Comparison of ENCODE assay signal across 34 cellular contexts in genomic region chr12:81843599-81843998, GRCh38.
"Had no signal": no experiment of that assay in that cellular context is flagged by ENCODE, and none has a peak within 500 bp of the region (broad histone marks: within the 10 kb centered on the region; RNA-seq: fewer than 3 reads in every experiment).

No MANE protein-coding gene starts in this region.

- ATAC-seq: activated naive CD4-positive, alpha-beta T cell treated with anti-CD3 and anti-CD28 coated beads, Interleukin-2, amount 50 U/mL, for 72 hours; activated naive CD8-positive, alpha-beta T cell treated with anti-CD3 and anti-CD28 coated beads, Interleukin-2, amount 50 U/mL, for 24 hours; activated T-cell treated with anti-CD3 and anti-CD28 coated beads, Interleukin-2, amount 50 U/mL, for 4 hours; activated T-cell treated with anti-CD3 and anti-CD28 coated beads, Interleukin-2, amount 50 U/mL, for 72 hours; activated T-helper 17 cell treated with anti-CD3 and anti-CD28 coated beads, Interleukin-2, amount 50 U/mL, for 72 hours; body of pancreas had no signal

- H3K27me3 ChIP-seq: adrenal gland, ascending aorta, body of pancreas, brain microvascular endothelial cell, breast epithelium, cardiac muscle cell had no signal

- H3K4me3 ChIP-seq: adrenal gland, ascending aorta, body of pancreas, breast epithelium, cardiac muscle cell had no signal

- H3K27ac ChIP-seq: adrenal gland, ascending aorta, body of pancreas, brain microvascular endothelial cell, breast epithelium, cardiac muscle cell had no signal

- H3K9me3 ChIP-seq: adrenal gland, ascending aorta, body of pancreas, breast epithelium had no signal

- FAIRE-seq: astrocyte, bronchial epithelial cell had no signal

- H3K4me1 ChIP-seq: adrenal gland, ascending aorta, body of pancreas, breast epithelium had no signal

- H3K36me3 ChIP-seq: adrenal gland, ascending aorta, brain microvascular endothelial cell, breast epithelium, cardiac muscle cell had no signal

- DNase-seq: activated effector memory CD4-positive, alpha-beta T cell treated with anti-CD3 and anti-CD28 coated beads, Interleukin-2, amount 50 U/mL, for 16 hours; activated effector memory CD4-positive, alpha-beta T cell treated with Interleukin-2 at 50 U/mL for 16 hours; activated gamma-delta T cell; activated gamma-delta T cell treated with Interleukin-2 at 50 U/mL for 16 hours; activated naive CD4-positive, alpha-beta T cell; activated naive CD4-positive, alpha-beta T cell treated with anti-CD3 and anti-CD28 coated beads for 36 hours; activated naive CD4-positive, alpha-beta T cell treated with anti-CD3 and anti-CD28 coated beads, Interleukin-2, amount 10 ng/mL, durations not matched to agents 7 days and 5 days; activated naive CD4-positive, alpha-beta T cell treated with anti-CD3 and anti-CD28 coated beads, Interleukin-2, amount 50 U/mL, for 16 hours; activated naive CD4-positive, alpha-beta T cell treated with Interleukin-2 at 50 U/mL for 16 hours; activated naive CD8-positive, alpha-beta T cell treated with anti-CD3 and anti-CD28 coated beads for 36 hours; activated naive CD8-positive, alpha-beta T cell treated with anti-CD3 and anti-CD28 coated beads, Interleukin-2, amount 10 ng/mL, durations not matched to agents 7 days and 5 days; activated naive CD8-positive, alpha-beta T cell treated with anti-CD3 and anti-CD28 coated beads, Interleukin-2, amount 50 U/mL, for 24 hours; activated T-cell treated with anti-CD3 and anti-CD28 coated beads, Interleukin-2, amount 50 U/mL, for 1 hour; activated T-cell treated with anti-CD3 and anti-CD28 coated beads, Interleukin-2, amount 50 U/mL, for 24 hours; activated T-cell treated with anti-CD3 and anti-CD28 coated beads, Interleukin-2, amount 50 U/mL, for 4 hours; activated T-cell treated with anti-CD3 and anti-CD28 coated beads, Interleukin-2, amount 50 U/mL, for 48 hours; activated T-cell treated with anti-CD3 and anti-CD28 coated beads, Interleukin-2, amount 50 U/mL, for 72 hours; adrenal gland; amniotic stem cell; amygdala; anterior cingulate cortex; aorta; body of pancreas; brain microvascular endothelial cell; caudate nucleus; central memory CD4-positive, alpha-beta T cell; cerebellar nuclear complex had no signal
